Comparison of ENCODE assay signal across 9 cellular contexts in the genomic region with DNA sequence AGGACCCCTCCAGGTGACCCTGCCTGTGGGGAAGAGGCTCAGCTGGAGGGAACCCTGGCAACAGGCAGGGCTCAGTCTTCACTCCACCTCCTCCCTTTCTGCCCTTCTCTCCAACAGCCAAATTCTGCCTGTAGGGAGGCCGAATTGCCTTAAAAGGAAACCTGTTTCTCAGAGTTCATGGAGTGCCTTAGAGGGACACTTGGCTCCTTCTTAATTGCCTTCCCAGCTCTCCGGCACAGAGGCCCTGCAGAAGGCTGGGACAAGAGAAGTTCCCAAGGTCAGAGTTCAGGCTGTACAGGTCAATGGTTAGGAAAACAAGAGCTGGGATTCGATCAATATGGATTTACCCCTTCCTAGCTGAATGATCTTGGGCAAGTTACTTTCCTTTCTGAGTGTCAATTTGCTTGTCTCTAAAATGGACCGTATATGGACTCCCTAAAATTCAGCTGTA. TPM values are rescaled to one million over a fixed set of nuclear protein-coding genes. Genes with fewer than 3 reads are reported as not detected.
DNase-seq lines count a peak whose midpoint lies in the region; ATAC-seq, FAIRE-seq and TF ChIP-seq lines count a peak whose summit lies in the region.
"Had no signal": no experiment of that assay in that cellular context is flagged by ENCODE, and none has a peak within 500 bp of the region (broad histone marks: within the 10 kb centered on the region; RNA-seq: fewer than 3 reads in every experiment).

No MANE protein-coding gene starts in this region.

- no peaks in the 10 kb centered on the region for H3K79me2 ChIP-seq in H9 (ENCODE audit: insufficient read depth, low read length)

- ATAC-seq in HG02642 (IDR thresholded peaks at IDR 0.05; ENCODE audit: poor library complexity, unreplicated experiment), result no peak
- ATAC-seq: HCT116 had no signal

- H2BK12ac ChIP-seq in H9 (ENCODE audit: insufficient read length, low read depth, low read length), result no peak overlapping the region

- H3K4me1 ChIP-seq in H9 (ENCODE audit: insufficient read depth, low read length) (peaks cover 8% of the 10 kb centered on the region), skeletal muscle satellite cell (ENCODE audit: control insufficient read depth, insufficient read depth, low read length) (peaks cover 71% of the 10 kb centered on the region)
- peaks cover 8% of the 10 kb centered on the region for H3K4me1 ChIP-seq in effector memory CD4-positive, alpha-beta T cell (ENCODE audit: control insufficient read depth, insufficient read depth, low read length, poor library complexity, severe bottlenecking)

- no peak overlapping the region for H2BK5ac ChIP-seq in H9 (ENCODE audit: insufficient read length, low read length)

- H3K9me3 Mint-ChIP-seq in H9 (no peaks in the 10 kb centered on the region), chondrocyte (ENCODE audit: low read depth) (no peaks in the 10 kb centered on the region)

- H3K27me3 ChIP-seq in H9 (ENCODE audit: insufficient read depth, low read length), result no peaks in the 10 kb centered on the region
- no peaks in the 10 kb centered on the region for H3K27me3 ChIP-seq in skeletal muscle satellite cell (ENCODE audit: control insufficient read depth, insufficient read depth, low read length)
- no peaks in the 10 kb centered on the region for H3K27me3 ChIP-seq in effector memory CD4-positive, alpha-beta T cell (replicated peaks; ENCODE audit: control insufficient read depth, insufficient read depth, low read length, poor library complexity, severe bottlenecking)

- H2BK120ac ChIP-seq in H9 (ENCODE audit: low read depth, low read length, poor library complexity, severe bottlenecking), result peak overlapping the region; percentile 8

- no peak overlapping the region for H4K91ac ChIP-seq in H9 (ENCODE audit: insufficient read length, low read depth, low read length)

- WGBS in H9 (ENCODE audit: extremely low coverage, insufficient read length, low lambda C conversion rate), result no CpG with 5 or more reads among the region's 4 CpGs

- no peak overlapping the region for H2BK15ac ChIP-seq in H9 (ENCODE audit: low read depth, low read length)

- no peak overlapping the region for H2AFZ ChIP-seq in H9 (ENCODE audit: low read length)

- no peaks in the 10 kb centered on the region for H4K20me1 ChIP-seq in H9 (ENCODE audit: control insufficient read depth, insufficient read depth, insufficient read length)

- H3K27ac Mint-ChIP-seq in H9 (peak overlapping the region; percentile 76 to 91 (median 90); a peak in 4 of 7 replicates), chondrocyte (ENCODE audit: unreplicated experiment) (peak overlapping the region; percentile 85)

- peaks cover 43% of the 10 kb centered on the region for H3K36me3 ChIP-seq in skeletal muscle satellite cell (ENCODE audit: insufficient read depth, low read length)
- peaks cover 10% of the 10 kb centered on the region for H3K36me3 ChIP-seq in effector memory CD4-positive, alpha-beta T cell (ENCODE audit: control insufficient read depth, insufficient read depth, low read length)

- no peak overlapping the region for H3K23ac ChIP-seq in H9 (ENCODE audit: insufficient read length, low read depth, low read length)

- no peaks in the 10 kb centered on the region for H3K36me3 Mint-ChIP-seq in H9 (ENCODE audit: insufficient read depth in 1 of 3, low read depth in 3 of 3)
- H3K36me3 Mint-ChIP-seq in chondrocyte (ENCODE audit: low read depth), result no peaks in the 10 kb centered on the region

- H3K4me3 Mint-ChIP-seq in H9 (no peak overlapping the region), chondrocyte (ENCODE audit: unreplicated experiment) (no peak overlapping the region)

- H3T11ph ChIP-seq in H9 (ENCODE audit: low read length), result no peak overlapping the region

- H3K56ac ChIP-seq in H9 (ENCODE audit: insufficient read length, low read depth, low read length), result no peak overlapping the region

- FAIRE-seq in urothelium cell line (lab: Jason Lieb, UNC), result no peak

- H4K5ac ChIP-seq in H9 (ENCODE audit: insufficient read length, low read depth, low read length), result no peak overlapping the region

- peak overlapping the region; percentile 7; the same call in 1 of the 2 replicates for H3K14ac ChIP-seq in H9 (ENCODE audit: insufficient read depth, low read length)

- no peaks in the 10 kb centered on the region for H3K79me1 ChIP-seq in H9 (ENCODE audit: insufficient read depth, low read depth, low read length, poor library complexity, severe bottlenecking)

- peaks cover 41 to 60% of the 10 kb centered on the region in 2 experiments for H3K4me1 Mint-ChIP-seq in H9
- H3K4me1 Mint-ChIP-seq in chondrocyte (ENCODE audit: low read depth), result peaks cover 67% of the 10 kb centered on the region

- H3K27me3 Mint-ChIP-seq in H9 (ENCODE audit: low read depth) (peaks cover 2% of the 10 kb centered on the region), chondrocyte (ENCODE audit: low read depth) (no peaks in the 10 kb centered on the region)

- H3K4me2 ChIP-seq in H9 (ENCODE audit: insufficient read depth, insufficient read length, low read length), result no peak overlapping the region
- peak overlapping the region; percentile 12 for H3K4me2 ChIP-seq in skeletal muscle satellite cell (ENCODE audit: low read length)

- H3K18ac ChIP-seq in H9 (ENCODE audit: insufficient read length, low read depth, low read length), result peak overlapping the region; percentile 65

- H3K9ac ChIP-seq in H9 (ENCODE audit: extremely low read depth, insufficient read length, low read length) (no peak overlapping the region), skeletal muscle satellite cell (ENCODE audit: low read depth, low read length) (peak overlapping the region; percentile 32)

- no peaks in the 10 kb centered on the region for H3K9me3 ChIP-seq in H9 (ENCODE audit: control insufficient read depth, low read depth, low read length)
- no peaks in the 10 kb centered on the region for H3K9me3 ChIP-seq in skeletal muscle satellite cell (replicated peaks; ENCODE audit: low read length)
- no peaks in the 10 kb centered on the region for H3K9me3 ChIP-seq in effector memory CD4-positive, alpha-beta T cell (ENCODE audit: control insufficient read depth, low read length)

- no peak overlapping the region for H4K8ac ChIP-seq in H9 (replicated peaks; ENCODE audit: insufficient read length, low read depth, low read length)

- H3K27ac ChIP-seq in H9 (ENCODE audit: insufficient read length, low read depth, low read length), result no peak overlapping the region
- no peak overlapping the region for H3K27ac ChIP-seq in effector memory CD4-positive, alpha-beta T cell (ENCODE audit: insufficient read depth, low read length, poor library complexity, severe bottlenecking)

- H3K23me2 ChIP-seq in H9 (ENCODE audit: insufficient read length, low read depth, low read length, poor library complexity, severe bottlenecking), result no peaks in the 10 kb centered on the region

- no peak overlapping the region for H2AK5ac ChIP-seq in H9 (ENCODE audit: insufficient read length, low read length)

- H3K4ac ChIP-seq in H9 (ENCODE audit: low read depth, low read length), result no peak overlapping the region

- H2BK20ac ChIP-seq in H9 (ENCODE audit: low read depth, low read length, poor library complexity, severe bottlenecking), result no peak overlapping the region

- no peak for TF ChIP-seq CTCF in H9 (conservative IDR thresholded peaks at IDR 0.05)
- no peak for TF ChIP-seq CTCF in chondrocyte (IDR thresholded peaks at IDR 0.05)

- DNase-seq in H9 (peak; percentile 44), chondrocyte (ENCODE audit: low spot score) (no peak), left kidney (ENCODE audit: low read depth, low spot score) (peak; percentile 62), urothelium cell line (ENCODE audit: low spot score) (no peak)
- DNase-seq in activated naive CD4-positive, alpha-beta T cell treated with Interleukin-2 at 50 U/mL for 16 hours, result no peak
- no peak for DNase-seq in effector memory CD4-positive, alpha-beta T cell

- H3K4me3 ChIP-seq in skeletal muscle satellite cell (ENCODE audit: low read length), result no peak overlapping the region
- no peak overlapping the region for H3K4me3 ChIP-seq in effector memory CD4-positive, alpha-beta T cell (ENCODE audit: insufficient read depth, low read depth, low read length, poor library complexity, severe bottlenecking)

RNA-seq across cellular contexts. Expression of a gene that starts 6.2 kb away (rescaled TPM):
- total RNA-seq in H9 (2021) (0.44 TPM in 2 replicates), chondrocyte (1.3 to 7.1 TPM (median 5.9 TPM) in 3 replicates)
- 169 and 175 TPM in 2 replicates for total RNA-seq in skeletal muscle satellite cell (2012; rRNA removed)

RNA-seq across cellular contexts. Expression of a gene that starts 31.7 kb away (rescaled TPM):
- total RNA-seq in H9 (2021) (53.9 and 55.0 TPM in 2 replicates), chondrocyte (111 to 120 TPM (median 115 TPM) in 3 replicates)
- 43.2 and 47.4 TPM in 2 replicates for total RNA-seq in skeletal muscle satellite cell (2012; rRNA removed)

RNA-seq across cellular contexts. Expression of a gene that starts 38.2 kb away (rescaled TPM):
- total RNA-seq in H9 (2021) (20.5 and 21.6 TPM in 2 replicates), chondrocyte (201 to 294 TPM (median 211 TPM) in 3 replicates)
- 43.9 and 60.7 TPM in 2 replicates for total RNA-seq in skeletal muscle satellite cell (2012; rRNA removed)

Comparison
In these comparisons a context has a peak if more than half of its experiments do, and no peak if none do; other contexts are left out.
1. DNase-seq: peak in H9 (single experiment) and left kidney (single experiment); none in chondrocyte (single experiment), activated naive CD4-positive, alpha-beta T cell treated with Interleukin-2 at 50 U/mL for 16 hours (single experiment), effector memory CD4-positive, alpha-beta T cell (0 of 3) and urothelium cell line (single experiment).